22 cellular contexts compared by ENCODE assay signal in genomic region chr10:111998728-111999127, GRCh38.
DNase-seq lines count a peak whose midpoint lies in the region; ATAC-seq, FAIRE-seq and TF ChIP-seq lines count a peak whose summit lies in the region.
"Had no signal": no experiment of that assay in that cellular context is flagged by ENCODE, and none has a peak within 500 bp of the region (broad histone marks: within the 10 kb centered on the region; RNA-seq: fewer than 3 reads in every experiment).

No MANE protein-coding gene starts in this region.

- peak overlapping the region; percentile 19; the same call in 1 of the 2 replicates for H2AFZ ChIP-seq in GM23338

- H3K79me2 ChIP-seq in GM23338 (replicated peaks; ENCODE audit: insufficient read depth): no peaks in the 10 kb centered on the region

- TF ChIP-seq CTCF in GM23338 (conservative IDR thresholded peaks at IDR 0.05; ENCODE audit: low read depth in 2 of 2) (no peak), esophagus muscularis mucosa (IDR thresholded peaks at IDR 0.05) (no peak), nephron progenitor cell (IDR thresholded peaks at IDR 0.05) (no peak), breast epithelium (IDR thresholded peaks at IDR 0.05) (no peak)

- no peak overlapping the region for H3K4me3 Mint-ChIP-seq in GM23338
- H3K4me3 Mint-ChIP-seq in nephron progenitor cell: no peak overlapping the region
- H3K4me3 Mint-ChIP-seq: B cell; CD4-positive, CD25-positive, alpha-beta regulatory T cell; CD8-positive, alpha-beta T cell had no signal

- H3K36me3 Mint-ChIP-seq in GM23338 (ENCODE audit: low read depth) (no peaks in the 10 kb centered on the region), nephron progenitor cell (ENCODE audit: low read depth) (no peaks in the 10 kb centered on the region)
- H3K36me3 Mint-ChIP-seq: CD4-positive, CD25-positive, alpha-beta regulatory T cell; CD8-positive, alpha-beta T cell had no signal

- H3K27me3 ChIP-seq in GM23338 (ENCODE audit: insufficient read depth): no peaks in the 10 kb centered on the region
- no peaks in the 10 kb centered on the region for H3K27me3 ChIP-seq in esophagus muscularis mucosa
- no peaks in the 10 kb centered on the region for H3K27me3 ChIP-seq in breast epithelium
- H3K27me3 ChIP-seq: BLaER1 had no signal

- H3K36me3 ChIP-seq in GM23338 (ENCODE audit: insufficient read depth) (no peaks in the 10 kb centered on the region), esophagus muscularis mucosa (no peaks in the 10 kb centered on the region), breast epithelium (no peaks in the 10 kb centered on the region)
- H3K36me3 ChIP-seq: BLaER1 had no signal

- H3K4me2 ChIP-seq in GM23338: no peak overlapping the region
- H3K4me2 ChIP-seq: BLaER1 had no signal

- no peak overlapping the region for H3K4me3 ChIP-seq in GM23338
- no peak overlapping the region for H3K4me3 ChIP-seq in esophagus muscularis mucosa
- H3K4me3 ChIP-seq in breast epithelium: no peak overlapping the region
- H3K4me3 ChIP-seq: BLaER1 had no signal

- peaks cover 0 to 9% (median 3%) of the 10 kb centered on the region in 4 donors for H3K9me3 ChIP-seq in esophagus muscularis mucosa
- H3K9me3 ChIP-seq in breast epithelium: no peaks in the 10 kb centered on the region
- H3K9me3 ChIP-seq: BLaER1, Caco-2 had no signal

- WGBS in esophagus muscularis mucosa: 90% methylated on average over 7 of the region's 7 CpGs

- no peaks in the 10 kb centered on the region; the same call in 2 of the 3 replicates for H3K9me3 Mint-ChIP-seq in GM23338
- peaks cover 8% of the 10 kb centered on the region for H3K9me3 Mint-ChIP-seq in nephron progenitor cell
- H3K9me3 Mint-ChIP-seq: CD8-positive, alpha-beta T cell had no signal

- H3K27ac ChIP-seq in GM23338 (ENCODE audit: low read depth) (no peak overlapping the region), esophagus muscularis mucosa (replicated peaks in 1 of 4) (no peak overlapping the region), breast epithelium (no peak overlapping the region)
- H3K27ac ChIP-seq: 22Rv1, BLaER1, C4-2B had no signal

- intact Hi-C loops in esophagus muscularis mucosa (cut with DNase I) (no loop called here), breast epithelium (cut with DNase I; ENCODE audit: low total_unique reads) (no loop called here)

- no peak for FAIRE-seq in frontal cortex (lab: Jason Lieb, UNC)
- FAIRE-seq: A204.1, G401.6, GM12892, H1 had no signal

- TF ChIP-seq POLR2A in esophagus muscularis mucosa (IDR thresholded peaks at IDR 0.05; ENCODE audit: low read depth) (no peak), breast epithelium (IDR thresholded peaks at IDR 0.05) (no peak)

- peaks cover 20% of the 10 kb centered on the region for H3K4me1 ChIP-seq in GM23338 (ENCODE audit: insufficient read depth)
- H3K4me1 ChIP-seq in esophagus muscularis mucosa: peaks cover 0 to 7% (median 0%) of the 10 kb centered on the region in 4 donors
- no peaks in the 10 kb centered on the region for H3K4me1 ChIP-seq in breast epithelium
- H3K4me1 ChIP-seq: BLaER1, Caco-2 had no signal

- TF ChIP-seq EP300 in esophagus muscularis mucosa (IDR thresholded peaks at IDR 0.05): no peak

- no peaks in the 10 kb centered on the region for H3F3A ChIP-seq in GM23338 (replicated peaks; ENCODE audit: low read depth)

- H3K4me1 Mint-ChIP-seq in GM23338: peaks cover 16% of the 10 kb centered on the region
- peaks cover 15% of the 10 kb centered on the region for H3K4me1 Mint-ChIP-seq in nephron progenitor cell
- H3K4me1 Mint-ChIP-seq: B cell; CD4-positive, CD25-positive, alpha-beta regulatory T cell had no signal

- DNase-seq in GM23338 (ENCODE audit: low spot score) (no peak), NCI-H82 treated with DMSO at 0.1 percent for 48 hours (lab: John Stamatoyannopoulos, UW; ENCODE audit: unreplicated experiment) (peak; percentile 3), esophagus muscularis mucosa (ENCODE audit: extremely low spot score) (peak; percentile 21), nephron progenitor cell (no peak), NCI-H446 (lab: John Stamatoyannopoulos, UW) (no peak), breast epithelium (ENCODE audit: low spot score in 2 of 2) (no peak), frontal cortex (ENCODE audit: low spot score in 2 of 2) (no peak)
- DNase-seq: Caco-2; CD4-positive, CD25-positive, alpha-beta regulatory T cell; CD8-positive, alpha-beta T cell; DMS153; DND-41; HCEC 1CT had no signal

- no peaks in the 10 kb centered on the region for H4K20me1 ChIP-seq in GM23338 (replicated peaks; ENCODE audit: insufficient read depth)
- H4K20me1 ChIP-seq: BLaER1 had no signal

- H3K27me3 Mint-ChIP-seq in GM23338 (ENCODE audit: insufficient read depth, low read depth, poor library complexity) (peaks cover 3% of the 10 kb centered on the region), nephron progenitor cell (ENCODE audit: low read depth, poor library complexity) (no peaks in the 10 kb centered on the region)
- H3K27me3 Mint-ChIP-seq: CD4-positive, CD25-positive, alpha-beta regulatory T cell had no signal

- H3K9me2 ChIP-seq in GM23338 (ENCODE audit: insufficient read depth): peaks cover 21% of the 10 kb centered on the region; the same call in 1 of the 2 replicates

- ATAC-seq in GM23338 (no peak), HG03045 (IDR thresholded peaks at IDR 0.05; ENCODE audit: unreplicated experiment) (no peak)
- ATAC-seq: CD8-positive, alpha-beta T cell had no signal

- H3K27ac Mint-ChIP-seq in GM23338 (no peak overlapping the region), nephron progenitor cell (peak overlapping the region; percentile 33)
- H3K27ac Mint-ChIP-seq: B cell; CD4-positive, CD25-positive, alpha-beta regulatory T cell; CD8-positive, alpha-beta T cell had no signal

TF ChIP-seq in GM23338, 12 proteins besides CTCF, POLR2A, EP300 and RAD21 (continues in another document):
- no peak for TF ChIP-seq CREB1 (CRISPR knock-in tag; IDR thresholded peaks at IDR 0.05; ENCODE audit: low read depth)
- no peak for TF ChIP-seq NANOG (IDR thresholded peaks at IDR 0.05; ENCODE audit: borderline replicate concordance)
- TF ChIP-seq REST (IDR thresholded peaks at IDR 0.05; ENCODE audit: unreplicated experiment): no peak
- no peak for TF ChIP-seq ETS1 (IDR thresholded peaks at IDR 0.05)
- no peak for TF ChIP-seq ZNF114 (CRISPR knock-in tag; IDR thresholded peaks at IDR 0.05)
- TF ChIP-seq JUNB (IDR thresholded peaks at IDR 0.05; ENCODE audit: unreplicated experiment): no peak
- TF ChIP-seq POLR2AphosphoS5 (IDR thresholded peaks at IDR 0.05; ENCODE audit: low read depth): no peak
- TF ChIP-seq EZH2 (IDR thresholded peaks at IDR 0.05; ENCODE audit: low read depth, unreplicated experiment): no peak
- no peak for TF ChIP-seq STAT1 (IDR thresholded peaks at IDR 0.05; ENCODE audit: unreplicated experiment)
- no peak for TF ChIP-seq ZNF331 (CRISPR knock-in tag; IDR thresholded peaks at IDR 0.05; ENCODE audit: low read depth)

Comparison
In these comparisons a context has a peak if more than half of its experiments do, and no peak if none do; other contexts are left out.
1. DNase-seq: peak in NCI-H82 treated with DMSO at 0.1 percent for 48 hours (single experiment) and esophagus muscularis mucosa (single experiment); none in GM23338 (single experiment), nephron progenitor cell (single experiment), NCI-H446 (0 of 2), breast epithelium (0 of 2) and frontal cortex (0 of 2).